ENCODE assay signal across 27 cellular contexts in genomic region chr7:27714831-27715444, GRCh38. TPM values are rescaled to one million over a fixed set of nuclear protein-coding genes. Genes with fewer than 3 reads are reported as not detected.
DNase-seq lines count a peak whose midpoint lies in the region; ATAC-seq and TF ChIP-seq lines count a peak whose summit lies in the region.
"Had no signal": no experiment of that assay in that cellular context is flagged by ENCODE, and none has a peak within 500 bp of the region (broad histone marks: within the 10 kb centered on the region; RNA-seq: fewer than 3 reads in every experiment).

No MANE protein-coding gene starts in this region.

- H3K4me3 ChIP-seq in AG10803 (ENCODE audit: low read length) (no peak overlapping the region), fibroblast of lung (replicated peaks in 1 of 4; ENCODE audit: control extremely low read depth in 1 of 4, insufficient read depth in 1 of 4, low read depth in 3 of 4, low read length in 4 of 4) (no peak overlapping the region)
- H3K4me3 ChIP-seq: GM23338, lung had no signal

- no peak overlapping the region for H2AFZ ChIP-seq in fibroblast of lung (ENCODE audit: low read length)
- H2AFZ ChIP-seq: GM23338 had no signal

- in situ Hi-C loops in SK-MEL-5 (cut with HindIII; ENCODE audit: low pct_unique_long_range_greater_than_20kb, low sequenced_read_pairs): no loop called here

- DNase-seq in AG10803 (ENCODE audit: low read depth) (peak; percentile 2), SK-MEL-5 (ENCODE audit: low read depth, low spot score) (peak; percentile 95), fibroblast of lung (ENCODE audit: low read depth in 2 of 2) (peak; percentile 31 to 72), chondrocyte (ENCODE audit: low spot score) (no peak), GDM1 (lab: John Stamatoyannopoulos, UW) (no peak)
- no peak for DNase-seq in CD4-positive, alpha-beta T cell
- DNase-seq: ACHN; activated CD4-positive, alpha-beta T cell treated with anti-CD3 and anti-CD28 coated beads, Interleukin-2, amount 10 ng/mL, durations not matched to agents 24 days and 14 days; activated CD8-positive, alpha-beta memory T cell treated with anti-CD3 and anti-CD28 coated beads, Interleukin-2, amount 50 U/mL, for 48 hours; activated gamma-delta T cell treated with Interleukin-2 at 50 U/mL for 16 hours; anterior cingulate cortex; cortex of kidney; DND-41; glutamatergic neuron; NCI-H187 treated with DMSO at 0.1 percent for 48 hours; NCI-H446; NK-92 treated with Interleukin-12 subunit alpha and Interleukin-12 subunit beta, amount 100 ng/mL, for 24 hours; RPMI8226 had no signal

- H3K27ac Mint-ChIP-seq in nephron (peak overlapping the region; percentile 90 to 99 (median 96)), chondrocyte (ENCODE audit: unreplicated experiment) (no peak overlapping the region)
- H3K27ac Mint-ChIP-seq in CD4-positive, alpha-beta T cell: no peak overlapping the region
- H3K27ac Mint-ChIP-seq: activated CD4-positive, alpha-beta T cell treated with anti-CD3 and anti-CD28 coated beads, Interleukin-2, amount 10 ng/mL, durations not matched to agents 24 days and 14 days; GM23338; IgD-negative memory B cell; natural killer cell treated with Interleukin-12 subunit alpha and Interleukin-12 subunit beta and Interleukin-15 and Interleukin-18, amount 100 ng/mL, for 72 hours; progenitor cell of endocrine pancreas; stimulated activated memory B cell treated with anti-CD40 and anti-IgM and Interleukin-4, amounts not matched to agents 10 μg/mL and 1 μg/mL and 100 μg/mL, for 72 hours had no signal

- H3K4me1 Mint-ChIP-seq in nephron (peaks cover 18% of the 10 kb centered on the region), chondrocyte (ENCODE audit: low read depth) (peaks cover 9% of the 10 kb centered on the region)
- H3K4me1 Mint-ChIP-seq in CD4-positive, alpha-beta T cell (ENCODE audit: low read depth): no peaks in the 10 kb centered on the region
- H3K4me1 Mint-ChIP-seq: activated CD4-positive, alpha-beta T cell treated with anti-CD3 and anti-CD28 coated beads, Interleukin-2, amount 10 ng/mL, durations not matched to agents 24 days and 14 days; GM23338 had no signal

- H3K4me3 Mint-ChIP-seq in nephron: no peak overlapping the region
- no peak overlapping the region for H3K4me3 Mint-ChIP-seq in chondrocyte (ENCODE audit: unreplicated experiment)
- H3K4me3 Mint-ChIP-seq in CD4-positive, alpha-beta T cell: no peak overlapping the region
- H3K4me3 Mint-ChIP-seq: activated CD4-positive, alpha-beta T cell treated with anti-CD3 and anti-CD28 coated beads, Interleukin-2, amount 10 ng/mL, durations not matched to agents 24 days and 14 days; CD14-positive monocyte; GM23338; IgD-negative memory B cell; natural killer cell treated with Interleukin-12 subunit alpha and Interleukin-12 subunit beta and Interleukin-15 and Interleukin-18, amount 100 ng/mL, for 72 hours; stimulated activated memory B cell treated with anti-CD40 and anti-IgM and Interleukin-4, amounts not matched to agents 10 μg/mL and 1 μg/mL and 100 μg/mL, for 72 hours had no signal

- peaks cover under 1% of the 10 kb centered on the region for H3K4me1 ChIP-seq in fibroblast of lung (ENCODE audit: control insufficient read depth, extremely low read depth, insufficient read depth, low read length)

- H3K27me3 ChIP-seq in fibroblast of lung (ENCODE audit: control insufficient read depth, insufficient read depth, low read length): no peaks in the 10 kb centered on the region
- peaks cover 8% of the 10 kb centered on the region for H3K27me3 ChIP-seq in CD4-positive, alpha-beta T cell (ENCODE audit: control insufficient read depth, insufficient read depth, low read length)

- H3K9me3 ChIP-seq in fibroblast of lung (ENCODE audit: control insufficient read depth, insufficient read depth, low read depth, low read length): no peaks in the 10 kb centered on the region
- H3K9me3 ChIP-seq in CD4-positive, alpha-beta T cell (ENCODE audit: control insufficient read depth, low read length): no peaks in the 10 kb centered on the region

- no peaks in the 10 kb centered on the region for H3K36me3 ChIP-seq in fibroblast of lung (ENCODE audit: control insufficient read depth, insufficient read depth, low read length)

- H3K9me3 Mint-ChIP-seq in nephron (no peaks in the 10 kb centered on the region), chondrocyte (ENCODE audit: low read depth) (no peaks in the 10 kb centered on the region)
- H3K9me3 Mint-ChIP-seq in CD4-positive, alpha-beta T cell: no peaks in the 10 kb centered on the region
- H3K9me3 Mint-ChIP-seq: activated CD4-positive, alpha-beta T cell treated with anti-CD3 and anti-CD28 coated beads, Interleukin-2, amount 10 ng/mL, durations not matched to agents 24 days and 14 days; GM23338 had no signal

- H3K27me3 Mint-ChIP-seq in nephron (ENCODE audit: low read depth) (peaks cover 5% of the 10 kb centered on the region), chondrocyte (ENCODE audit: low read depth) (no peaks in the 10 kb centered on the region)
- H3K27me3 Mint-ChIP-seq in CD4-positive, alpha-beta T cell: peaks cover 29% of the 10 kb centered on the region
- H3K27me3 Mint-ChIP-seq: progenitor cell of endocrine pancreas; stimulated activated memory B cell treated with anti-CD40 and anti-IgM and Interleukin-4, amounts not matched to agents 10 μg/mL and 1 μg/mL and 100 μg/mL, for 72 hours had no signal

- no peak for ATAC-seq in CD4-positive, alpha-beta T cell (ENCODE audit: poor library complexity)
- ATAC-seq in GM19395 (IDR thresholded peaks at IDR 0.05; ENCODE audit: unreplicated experiment): no peak
- ATAC-seq: GM23338; natural killer cell treated with Interleukin-12 subunit alpha and Interleukin-12 subunit beta and Interleukin-15 and Interleukin-18, amount 100 ng/mL, for 72 hours; stimulated activated memory B cell treated with anti-CD40 and anti-IgM and Interleukin-4, amounts not matched to agents 10 μg/mL and 1 μg/mL and 100 μg/mL, for 72 hours had no signal

- H3K27ac ChIP-seq in fibroblast of lung (ENCODE audit: insufficient read depth, low read length): no peak overlapping the region
- no peak overlapping the region for H3K27ac ChIP-seq in CD4-positive, alpha-beta T cell (ENCODE audit: low read depth, low read length)

- no peaks in the 10 kb centered on the region for H3K79me2 ChIP-seq in fibroblast of lung (ENCODE audit: control insufficient read depth, insufficient read depth, low read length)

- no peak overlapping the region for H3K4me2 ChIP-seq in fibroblast of lung (ENCODE audit: extremely low read depth, insufficient read depth, low read length)
- H3K4me2 ChIP-seq: GM23338 had no signal

- H3K36me3 Mint-ChIP-seq in nephron (ENCODE audit: low read depth) (no peaks in the 10 kb centered on the region), chondrocyte (ENCODE audit: low read depth) (no peaks in the 10 kb centered on the region)
- no peaks in the 10 kb centered on the region for H3K36me3 Mint-ChIP-seq in CD4-positive, alpha-beta T cell (ENCODE audit: low read depth)
- H3K36me3 Mint-ChIP-seq: CD14-positive monocyte; IgD-negative memory B cell; natural killer cell treated with Interleukin-12 subunit alpha and Interleukin-12 subunit beta and Interleukin-15 and Interleukin-18, amount 100 ng/mL, for 72 hours; stimulated activated memory B cell treated with anti-CD40 and anti-IgM and Interleukin-4, amounts not matched to agents 10 μg/mL and 1 μg/mL and 100 μg/mL, for 72 hours had no signal

- POLR2A ChIA-PET in CD4-positive, alpha-beta T cell (lab: Charles Lee): no interaction called here

- no peak overlapping the region for H3K9ac ChIP-seq in fibroblast of lung (ENCODE audit: insufficient read depth, low read length)

- CTCF ChIA-PET in CD4-positive, alpha-beta T cell (lab: Charles Lee): no interaction called here

- no peaks in the 10 kb centered on the region for H4K20me1 ChIP-seq in fibroblast of lung (ENCODE audit: control insufficient read depth, extremely low read depth, insufficient read depth, low read length)

- intact Hi-C loops in CD4-positive, alpha-beta T cell (cut with DNase I, micrococcal nuclease): no loop called here

- TF ChIP-seq CTCF in AG10803 (conservative IDR thresholded peaks at IDR 0.05; ENCODE audit: low read length) (no peak), fibroblast of lung (conservative IDR thresholded peaks at IDR 0.05 in 1 of 2, IDR thresholded peaks at IDR 0.05 in 1 of 2; ENCODE audit: low read depth in 1 of 2, low read length in 2 of 2) (no peak), nephron (IDR thresholded peaks at IDR 0.05; ENCODE audit: unreplicated experiment in 3 of 3) (no peak), chondrocyte (IDR thresholded peaks at IDR 0.05) (no peak)
- no peak for TF ChIP-seq CTCF in CD4-positive, alpha-beta T cell (IDR thresholded peaks at IDR 0.05)

RNA-seq across cellular contexts. Expression of gene TAX1BP1, which starts 25.0 kb away (rescaled TPM):
- 269 and 296 TPM in 2 replicates for total RNA-seq in SK-MEL-5 (2014; rRNA removed; shearing (Covaris generic))
- 198 and 233 TPM in 2 replicates for polyA plus RNA-seq in SK-MEL-5 (2015; cell fraction: cytosol; rRNA removed)
- polyA plus RNA-seq in SK-MEL-5 (2015; cell fraction: nucleus; rRNA removed): 106 and 108 TPM in 2 replicates
- 80.9 and 98.6 TPM in 2 replicates for total RNA-seq in fibroblast of lung
- polyA plus RNA-seq in fibroblast of lung: 70.1 and 111 TPM in 2 replicates
- 60.5 and 81.7 TPM in 2 replicates for polyA plus RNA-seq in fibroblast of lung (2012)
- 19.4 and 25.8 TPM in 2 replicates for polyA minus RNA-seq in fibroblast of lung (ENCODE audit: low replicate concordance)
- total RNA-seq in chondrocyte: 86.5 to 91.3 TPM (median 90.6 TPM) in 3 replicates
- 100 to 1,000 TPM; 115 TPM for total RNA-seq in CD4-positive, alpha-beta T cell

RNA-seq across cellular contexts. Expression of gene HIBADH, which starts 52.3 kb away (rescaled TPM):
- 113 and 135 TPM in 2 replicates for total RNA-seq in SK-MEL-5 (2014; rRNA removed; shearing (Covaris generic))
- 134 and 147 TPM in 2 replicates for polyA plus RNA-seq in SK-MEL-5 (2015; cell fraction: cytosol; rRNA removed)
- polyA plus RNA-seq in SK-MEL-5 (2015; cell fraction: nucleus; rRNA removed): 33.7 and 37.7 TPM in 2 replicates
- 69.3 and 88.7 TPM in 2 replicates for total RNA-seq in fibroblast of lung
- 91.0 and 96.0 TPM in 2 replicates for polyA plus RNA-seq in fibroblast of lung
- polyA plus RNA-seq in fibroblast of lung (2012): 46.1 and 48.8 TPM in 2 replicates
- polyA minus RNA-seq in fibroblast of lung (ENCODE audit: low replicate concordance): 25.8 and 32.7 TPM in 2 replicates
- 18.9 to 24.4 TPM (median 20.6 TPM) in 3 replicates for total RNA-seq in chondrocyte
- total RNA-seq in CD4-positive, alpha-beta T cell: 1 to 10 TPM; 6.3 to 8.4 TPM

Comparison
In these comparisons a context has a peak if more than half of its experiments do, and no peak if none do; other contexts are left out.
1. DNase-seq: peak in AG10803 (single experiment), SK-MEL-5 (single experiment) and fibroblast of lung (2 of 2); none in chondrocyte (single experiment), CD4-positive, alpha-beta T cell (0 of 10) and GDM1 (single experiment).
2. H3K27ac Mint-ChIP-seq: peak in nephron (3 of 3); none in chondrocyte (single experiment) and CD4-positive, alpha-beta T cell (single experiment).